In the genomic region with DNA sequence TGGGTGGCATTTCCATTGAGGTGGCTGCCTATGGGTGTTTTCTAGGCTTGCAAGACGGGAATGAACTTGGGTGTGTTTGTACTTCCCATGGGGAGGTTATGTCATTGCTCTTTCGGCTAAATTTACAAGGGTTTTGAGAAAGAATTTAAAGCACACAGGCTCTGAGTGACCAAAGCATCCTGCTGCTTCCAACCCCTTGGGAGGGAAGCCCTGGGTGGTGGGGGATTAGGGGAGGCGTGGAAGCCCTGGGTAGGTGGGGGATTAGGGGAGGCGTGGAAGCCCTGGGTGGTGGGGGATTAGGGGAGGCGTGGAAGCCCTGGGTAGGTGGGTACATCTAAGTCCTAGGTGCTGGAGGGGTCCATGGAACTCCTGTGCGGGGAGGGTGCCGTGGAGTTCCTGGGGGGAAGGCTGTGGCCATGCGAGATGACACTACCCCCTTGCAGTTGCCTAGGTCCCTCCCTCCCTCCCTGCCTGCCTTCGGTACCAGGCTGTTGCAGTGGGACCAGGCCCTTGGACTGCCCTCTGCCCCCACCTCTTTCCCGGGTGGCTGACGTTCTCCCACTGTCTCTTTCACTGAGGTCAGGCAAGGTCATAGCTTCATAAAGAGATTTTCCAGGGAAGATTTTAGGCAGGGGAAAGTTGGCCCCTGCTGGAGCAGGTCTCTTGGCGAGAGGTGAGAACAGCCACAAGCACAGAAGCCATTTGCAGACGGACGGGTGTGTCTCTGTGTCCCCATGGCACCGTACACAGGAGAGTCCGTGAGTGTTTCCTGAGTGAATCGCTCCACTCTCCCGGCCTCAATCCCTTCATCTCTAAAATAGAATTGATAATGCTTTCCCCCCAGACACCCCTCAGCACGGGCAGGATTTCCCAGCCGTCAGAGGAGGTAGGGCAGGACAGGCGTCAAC, we compare ENCODE assay signal across 16 cellular contexts. TPM values are rescaled to one million over a fixed set of nuclear protein-coding genes. Genes with fewer than 3 reads are reported as not detected.
"Had no signal": no experiment of that assay in that cellular context is flagged by ENCODE, and none has a peak within 500 bp of the region (broad histone marks: within the 10 kb centered on the region; RNA-seq: fewer than 3 reads in every experiment).

No MANE protein-coding gene starts in this region.

- H3K27ac Mint-ChIP-seq: activated CD4-positive, alpha-beta memory T cell treated with anti-CD3 and anti-CD28 coated beads, Interleukin-2, amount 10 ng/mL, durations not matched to agents 7 days and 5 days had no signal

- DNase-seq: activated CD4-positive, alpha-beta memory T cell treated with anti-CD3 and anti-CD28 coated beads, Interleukin-2, amount 10 ng/mL, durations not matched to agents 7 days and 5 days; activated CD4-positive, alpha-beta T cell treated with anti-CD3 and anti-CD28 coated beads for 1 hour; amniotic stem cell; esophagus squamous epithelium; foreskin fibroblast; left lung; mesendoderm; SJCRH30; stimulated activated CD4-positive, alpha-beta T cell treated with anti-CD3 and anti-CD28 coated beads, Interleukin-2, amount 100 ng/mL, for 24 hours; stimulated activated naive CD4-positive, alpha-beta T cell had no signal

- H3K9me3 Mint-ChIP-seq: activated CD4-positive, alpha-beta memory T cell treated with anti-CD3 and anti-CD28 coated beads, Interleukin-2, amount 10 ng/mL, durations not matched to agents 7 days and 5 days; activated naive CD4-positive, alpha-beta T cell treated with anti-CD3 and anti-CD28 coated beads, Interleukin-2, amount 50 U/mL, for 24 hours had no signal

- H3K27me3 ChIP-seq: esophagus squamous epithelium, left lung, right lobe of liver, SJCRH30, suprapubic skin, upper lobe of left lung had no signal

- H3K4me1 ChIP-seq: prostate gland, right lobe of liver, suprapubic skin had no signal

- H3K9me3 ChIP-seq: esophagus squamous epithelium, left lung, neutrophil, prostate gland, right lobe of liver, SJCRH30, suprapubic skin, upper lobe of left lung had no signal

- H3K4me3 Mint-ChIP-seq: activated CD4-positive, alpha-beta memory T cell treated with anti-CD3 and anti-CD28 coated beads, Interleukin-2, amount 10 ng/mL, durations not matched to agents 7 days and 5 days; activated naive CD4-positive, alpha-beta T cell treated with anti-CD3 and anti-CD28 coated beads, Interleukin-2, amount 50 U/mL, for 24 hours had no signal

- H3K4me3 ChIP-seq: esophagus squamous epithelium, left lung, prostate gland, right lobe of liver, SJCRH30, suprapubic skin, upper lobe of left lung had no signal

- H3K27ac ChIP-seq: esophagus squamous epithelium, left lung, neutrophil, prostate gland, right lobe of liver, SJCRH30, suprapubic skin, upper lobe of left lung had no signal

- H3K27me3 Mint-ChIP-seq: activated naive CD4-positive, alpha-beta T cell treated with anti-CD3 and anti-CD28 coated beads, Interleukin-2, amount 50 U/mL, for 24 hours had no signal

- H3K36me3 Mint-ChIP-seq: activated naive CD4-positive, alpha-beta T cell treated with anti-CD3 and anti-CD28 coated beads, Interleukin-2, amount 50 U/mL, for 24 hours had no signal

- H3K36me3 ChIP-seq: esophagus squamous epithelium, left lung, neutrophil, prostate gland, right lobe of liver, SJCRH30, suprapubic skin, upper lobe of left lung had no signal

RNA-seq across cellular contexts. Expression of a gene that starts 19.5 kb away (rescaled TPM):
- total RNA-seq: SJCRH30 had no signal
